Comparison of ENCODE assay signal across 1 cellular context in genomic region chr5:133742370-133743036, GRCh38.
TF ChIP-seq lines count a peak whose summit lies in the region.

No MANE protein-coding gene starts in this region.

TF ChIP-seq in GM12878, 131 proteins besides CTCF, POLR2A, EP300 and RAD21 (continued from another document and continues in another):
- TF ChIP-seq ELK1 (IDR thresholded peaks at IDR 0.05; ENCODE audit: low read depth, low read length) (no peak), ZBTB33 (IDR thresholded peaks at IDR 0.05) (no peak), PML (IDR thresholded peaks at IDR 0.05; ENCODE audit: low read length) (no peak), SPI1 (IDR thresholded peaks at IDR 0.05; ENCODE audit: borderline replicate concordance, insufficient read depth, low read depth, low read length) (peak; percentile 75; the same call in 1 of the 2 replicates), RB1 (IDR thresholded peaks at IDR 0.05; ENCODE audit: borderline replicate concordance) (no peak), CHD4 (IDR thresholded peaks at IDR 0.05) (no peak), ZBTB11 (CRISPR knock-in tag; IDR thresholded peaks at IDR 0.05) (no peak), IKZF1 (conservative IDR thresholded peaks at IDR 0.05) (peak; percentile 79), HDAC2 (IDR thresholded peaks at IDR 0.05) (no peak), EED (IDR thresholded peaks at IDR 0.05; ENCODE audit: low read depth) (no peak), PAX8 (IDR thresholded peaks at IDR 0.05) (no peak), TARDBP (IDR thresholded peaks at IDR 0.05; ENCODE audit: borderline replicate concordance) (no peak), SMAD5 (IDR thresholded peaks at IDR 0.05; ENCODE audit: low read depth) (no peak), GABPA (IDR thresholded peaks at IDR 0.05; ENCODE audit: low read depth) (no peak), TCF3 (IDR thresholded peaks at IDR 0.05; ENCODE audit: borderline replicate concordance, insufficient read depth, low read depth, low read length) (no peak), PBX3 (IDR thresholded peaks at IDR 0.05; ENCODE audit: insufficient replicate concordance, low read depth, low read length) (peak; percentile 69), BACH1 (IDR thresholded peaks at IDR 0.05; ENCODE audit: borderline replicate concordance) (no peak), POLR2AphosphoS2 (IDR thresholded peaks at IDR 0.05; ENCODE audit: low read depth, low read length) (no peak), TCF12 (IDR thresholded peaks at IDR 0.05; ENCODE audit: low read depth, low read length) (no peak), KLF5 (IDR thresholded peaks at IDR 0.05; ENCODE audit: partially characterized antibody) (peak; percentile 71), CEBPB (IDR thresholded peaks at IDR 0.05; ENCODE audit: borderline replicate concordance in 1 of 2, low read depth in 2 of 2, low read length in 2 of 2) (no peak), REST (IDR thresholded peaks at IDR 0.05; ENCODE audit: low read depth, low read length) (no peak), SRF (IDR thresholded peaks at IDR 0.05; ENCODE audit: low read depth in 2 of 2, low read length in 2 of 2) (no peak), USF2 (IDR thresholded peaks at IDR 0.05; ENCODE audit: borderline replicate concordance, low read depth, low read length) (no peak), NKRF (conservative IDR thresholded peaks at IDR 0.05) (no peak), NFXL1 (IDR thresholded peaks at IDR 0.05; ENCODE audit: borderline replicate concordance) (no peak), IRF5 (IDR thresholded peaks at IDR 0.05; ENCODE audit: borderline replicate concordance) (no peak), JUNB (IDR thresholded peaks at IDR 0.05) (no peak), ZNF687 (IDR thresholded peaks at IDR 0.05) (no peak), CHD2 (IDR thresholded peaks at IDR 0.05; ENCODE audit: borderline replicate concordance, low read depth, low read length) (no peak), ZNF24 (IDR thresholded peaks at IDR 0.05) (no peak), TAF1 (IDR thresholded peaks at IDR 0.05; ENCODE audit: borderline replicate concordance, low read depth, low read length) (no peak), ZNF274 (IDR thresholded peaks at IDR 0.05; ENCODE audit: insufficient read depth, insufficient read length) (no peak), MXI1 (IDR thresholded peaks at IDR 0.05; ENCODE audit: low read depth, low read length) (no peak), STAT1 (conservative IDR thresholded peaks at IDR 0.05) (no peak), POLR2AphosphoS5 (IDR thresholded peaks at IDR 0.05; ENCODE audit: low read length) (no peak), ZNF384 (IDR thresholded peaks at IDR 0.05; ENCODE audit: borderline replicate concordance, low read depth, low read length) (no peak), MYB (IDR thresholded peaks at IDR 0.05; ENCODE audit: borderline replicate concordance, low read depth, low read length) (0 out of 2 replicates have a peak, but pooled peaks have one; percentile 51), MAX (IDR thresholded peaks at IDR 0.05; ENCODE audit: low read depth, low read length) (no peak)
